In genomic region chr20:43016257-43016656, GRCh38 we compare ENCODE assay signal across 29 cellular contexts.
"Had no signal": no experiment of that assay in that cellular context is flagged by ENCODE, and none has a peak within 500 bp of the region (broad histone marks: within the 10 kb centered on the region; RNA-seq: fewer than 3 reads in every experiment).

No MANE protein-coding gene starts in this region.

- H3K4me3 ChIP-seq: adrenal gland, body of pancreas, esophagus squamous epithelium, gastroesophageal sphincter had no signal

- H3K27me3 ChIP-seq: adrenal gland, body of pancreas had no signal

- ATAC-seq: activated CD4-positive, alpha-beta T cell treated with anti-CD3 and anti-CD28 coated beads for 36 hours; activated CD8-positive, alpha-beta memory T cell treated with anti-CD3 and anti-CD28 coated beads, Interleukin-2, amount 10 ng/mL, durations not matched to agents 7 days and 5 days; activated CD8-positive, alpha-beta T cell treated with anti-CD3 and anti-CD28 coated beads, Interleukin-2, amount 10 ng/mL, durations not matched to agents 7 days and 5 days; activated naive CD8-positive, alpha-beta T cell treated with anti-CD3 and anti-CD28 coated beads, Interleukin-2, amount 50 U/mL, for 24 hours; body of pancreas; effector memory CD8-positive, alpha-beta T cell; gastroesophageal sphincter had no signal

- DNase-seq: activated CD4-positive, alpha-beta memory T cell treated with anti-CD3 and anti-CD28 coated beads for 36 hours; activated CD4-positive, alpha-beta T cell treated with anti-CD3 and anti-CD28 coated beads for 36 hours; activated CD4-positive, alpha-beta T cell treated with anti-CD3 and anti-CD28 coated beads, Interleukin-2, amount 10 ng/mL, durations not matched to agents 24 days and 14 days; activated CD4-positive, CD25-positive, alpha-beta regulatory T cell; activated CD4-positive, CD25-positive, alpha-beta regulatory T cell treated with anti-CD3 and anti-CD28 coated beads, Interleukin-2, amount 50 U/mL, for 72 hours; activated CD8-positive, alpha-beta memory T cell treated with anti-CD3 and anti-CD28 coated beads, Interleukin-2, amount 10 ng/mL, durations not matched to agents 7 days and 5 days; activated CD8-positive, alpha-beta memory T cell treated with anti-CD3 and anti-CD28 coated beads, Interleukin-2, amount 50 U/mL, for 4 hours; activated CD8-positive, alpha-beta T cell treated with anti-CD3 and anti-CD28 coated beads, Interleukin-2, amount 10 ng/mL, durations not matched to agents 7 days and 5 days; activated effector memory CD4-positive, alpha-beta T cell treated with anti-CD3 and anti-CD28 coated beads, Interleukin-2, amount 50 U/mL, for 16 hours; activated naive CD4-positive, alpha-beta T cell treated with anti-CD3 and anti-CD28 coated beads for 36 hours; activated naive CD8-positive, alpha-beta T cell treated with anti-CD3 and anti-CD28 coated beads for 36 hours; activated naive CD8-positive, alpha-beta T cell treated with anti-CD3 and anti-CD28 coated beads, Interleukin-2, amount 50 U/mL, for 24 hours; activated T-cell treated with anti-CD3 and anti-CD28 coated beads, Interleukin-2, amount 50 U/mL, for 1 hour; activated T-cell treated with anti-CD3 and anti-CD28 coated beads, Interleukin-2, amount 50 U/mL, for 48 hours; adrenal gland; amygdala; aorta; body of pancreas; caudate nucleus; cortex of kidney; dermis blood vessel endothelial cell; effector CD4-positive, alpha-beta T cell; effector memory CD8-positive, alpha-beta T cell; erythroblast; esophagus squamous epithelium; foreskin melanocyte; T-helper 2 cell had no signal

- FAIRE-seq: colon had no signal

- H3K27ac ChIP-seq: adrenal gland, body of pancreas, esophagus squamous epithelium, gastroesophageal sphincter had no signal

- H3K36me3 ChIP-seq: adrenal gland, esophagus squamous epithelium, gastroesophageal sphincter had no signal

- H3K9me3 ChIP-seq: adrenal gland, body of pancreas, esophagus squamous epithelium, gastroesophageal sphincter had no signal

- H3K4me1 ChIP-seq: adrenal gland, body of pancreas, esophagus squamous epithelium, gastroesophageal sphincter had no signal
